In the genomic region with DNA sequence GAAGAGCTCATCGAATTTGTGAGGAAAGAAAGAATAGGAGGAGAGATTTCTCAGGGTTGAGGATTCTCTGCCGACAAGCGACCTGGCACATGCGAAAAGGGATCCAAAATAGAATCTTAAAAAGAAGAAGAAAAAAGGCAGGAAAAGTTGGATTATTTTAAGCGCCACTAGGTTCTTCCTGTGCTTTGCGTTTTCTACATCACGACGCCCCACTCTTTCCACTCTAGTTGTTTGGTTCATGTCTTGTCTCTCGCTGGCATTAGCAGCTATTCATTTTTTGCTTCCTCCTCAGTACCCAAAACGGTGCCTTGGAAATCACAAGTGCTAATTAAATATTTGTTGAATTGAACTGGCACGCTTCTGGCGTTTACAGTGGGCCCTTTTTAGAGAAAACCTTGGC, we compare ENCODE assay signal across 9 cellular contexts. TPM values are rescaled to one million over a fixed set of nuclear protein-coding genes. Genes with fewer than 3 reads are reported as not detected.
DNase-seq lines count a peak whose midpoint lies in the region; ATAC-seq and TF ChIP-seq lines count a peak whose summit lies in the region.
"Had no signal": no experiment of that assay in that cellular context is flagged by ENCODE, and none has a peak within 500 bp of the region (broad histone marks: within the 10 kb centered on the region; RNA-seq: fewer than 3 reads in every experiment).

No MANE protein-coding gene starts in this region.

- no peaks in the 10 kb centered on the region for H3K36me3 Mint-ChIP-seq in Caco-2 (ENCODE audit: insufficient read depth, unreplicated experiment)

- no peaks in the 10 kb centered on the region for H3K9me3 ChIP-seq in Caco-2
- H3K9me3 ChIP-seq in HCT116 (ENCODE audit: control insufficient read depth in 1 of 2, insufficient read depth in 1 of 2, low read depth in 1 of 2, low read length in 2 of 2) = no peaks in the 10 kb centered on the region
- H3K9me3 ChIP-seq in PC-9 (ENCODE audit: insufficient read depth, low read depth) = no peaks in the 10 kb centered on the region
- no peaks in the 10 kb centered on the region for H3K9me3 ChIP-seq in gastrocnemius medialis
- H3K9me3 ChIP-seq: mucosa of descending colon had no signal

- H3K27ac ChIP-seq in HCT116 (ENCODE audit: low read depth, low read length) = peak overlapping the region; percentile 71; the same call in 1 of the 2 replicates
- peak overlapping the region; percentile 59 for H3K27ac ChIP-seq in PC-9
- H3K27ac ChIP-seq in gastrocnemius medialis = peak overlapping the region; percentile 83 to 89 (median 86)

- H3K27ac Mint-ChIP-seq in Caco-2 (ENCODE audit: unreplicated experiment) = no peak overlapping the region

- H4K20me1 ChIP-seq in HCT116 (ENCODE audit: insufficient read depth) (no peaks in the 10 kb centered on the region), PC-9 (ENCODE audit: insufficient read depth) (no peaks in the 10 kb centered on the region)

- H3K27me3 Mint-ChIP-seq in Caco-2 (ENCODE audit: insufficient read depth, unreplicated experiment) = no peaks in the 10 kb centered on the region

- H3K4me3 ChIP-seq in Caco-2 (ENCODE audit: low read depth, low read length) (peak overlapping the region; percentile 85), HCT116 (replicated peaks in 1 of 2; ENCODE audit: low read depth in 1 of 2, low read length in 2 of 2) (peak overlapping the region; percentile 66 to 84), PC-9 (peak overlapping the region; percentile 77), fibroblast of villous mesenchyme (ENCODE audit: low read depth, low read length) (peak overlapping the region; percentile 88), gastrocnemius medialis (peak overlapping the region; percentile 64 to 95 (median 70))

- RAD21 ChIA-PET in HCT116 (lab: Charles Lee; ENCODE audit: low non-redundant PET in 1 of 2, low total read pairs in 2 of 2, uncharacterized antibody in 2 of 2, unreplicated experiment in 2 of 2) = interaction anchor here in 1 of 2 experiments (0.7 kb wide), 2 partner anchors 42 to 1991 kb away, joined by 3 read pairs; a partner anchor contains a TSS

- H2AFZ ChIP-seq in HCT116 (ENCODE audit: low read depth, low read length, poor library complexity, severe bottlenecking) (peak overlapping the region; percentile 91), PC-9 (peak overlapping the region; percentile 97)

- no peak overlapping the region for H3K4me3 Mint-ChIP-seq in Caco-2 (ENCODE audit: unreplicated experiment)

- peaks cover 4% of the 10 kb centered on the region; the same call in 1 of the 2 replicates for H3K4me1 ChIP-seq in Caco-2
- peaks cover 3 to 14% of the 10 kb centered on the region in 2 experiments for H3K4me1 ChIP-seq in HCT116 (ENCODE audit: control insufficient read depth in 1 of 2, insufficient read depth in 2 of 2, low read length in 2 of 2)
- H3K4me1 ChIP-seq in PC-9 (replicated peaks; ENCODE audit: insufficient read depth) = 0 out of 2 replicates have a peak, but pooled peaks cover 10% of the 10 kb centered on the region
- H3K4me1 ChIP-seq in gastrocnemius medialis = peaks cover 17 to 22% of the 10 kb centered on the region in 2 donors

- in situ Hi-C loops in gastrocnemius medialis (cut with MboI; ENCODE audit: low sequenced_read_pairs in 4 of 4) = no loop called here

- no peak for TF ChIP-seq POLR2A in HCT116 (IDR thresholded peaks at IDR 0.05; ENCODE audit: borderline replicate concordance, extremely low read depth, insufficient read depth, insufficient read length)
- TF ChIP-seq POLR2A in gastrocnemius medialis (IDR thresholded peaks at IDR 0.05) = no peak

- ATAC-seq in HCT116 = no peak
- ATAC-seq in gastrocnemius medialis = peak in 1 of 2 donors; percentile 14
- no peak for ATAC-seq in HG02938 (IDR thresholded peaks at IDR 0.05; ENCODE audit: unreplicated experiment)
- no peak for ATAC-seq in HG03565 (IDR thresholded peaks at IDR 0.05; ENCODE audit: unreplicated experiment)

- H3K9me2 ChIP-seq in HCT116 (ENCODE audit: insufficient read depth) (no peaks in the 10 kb centered on the region), PC-9 (ENCODE audit: insufficient read depth) (no peaks in the 10 kb centered on the region)

- intact Hi-C loops in Caco-2 (cut with micrococcal nuclease; ENCODE audit: unreplicated experiment) (loop anchor here (2.0 kb wide), 1 partner anchor 44 kb away; no protein-coding TSS in a partner anchor), HCT116 (cut with micrococcal nuclease) (no loop called here), PC-9 (cut with micrococcal nuclease; ENCODE audit: unreplicated experiment) (loop anchor here (5.0 kb wide), 1 partner anchor 44 kb away; no protein-coding TSS in a partner anchor), gastrocnemius medialis (cut with DNase I; ENCODE audit: low total_unique reads) (loop anchor here (2.0 to 5.0 kb wide), 5 partner anchors 58 to 659 kb away; a partner anchor contains a TSS)

- CTCF ChIA-PET in Caco-2 (lab: Charles Lee) = interaction anchor here (1.2 to 2.2 kb wide), 4 partner anchors 41 to 213 kb away, joined by 3 to 20 read pairs (median 6); no protein-coding TSS in a partner anchor
- CTCF ChIA-PET in HCT116 (lab: Charles Lee) = interaction anchor here (1.1 to 1.5 kb wide), 4 partner anchors 24 to 148 kb away, joined by 3 to 9 read pairs (median 4); no protein-coding TSS in a partner anchor
- CTCF ChIA-PET in PC-9 (lab: Charles Lee) = interaction anchor here (0.6 to 1.1 kb wide), 3 partner anchors 19 to 95 kb away, joined by 3 to 18 read pairs (median 6); no protein-coding TSS in a partner anchor

- DNase-seq in Caco-2 = no peak
- no peak for DNase-seq in HCT116 (ENCODE audit: low read depth, low spot score)
- DNase-seq in PC-9 = no peak
- no peak for DNase-seq in fibroblast of villous mesenchyme (ENCODE audit: low read depth)
- no peak for DNase-seq in gastrocnemius medialis
- no peak for DNase-seq in kidney tubule cell (ENCODE audit: low spot score)

- no peak for TF ChIP-seq RAD21 in HCT116 (IDR thresholded peaks at IDR 0.05; ENCODE audit: low read depth)

- H3K27me3 ChIP-seq in Caco-2 (replicated peaks; ENCODE audit: control insufficient read depth, insufficient read depth, low read length) = no peaks in the 10 kb centered on the region; the same call in 1 of the 2 replicates
- no peaks in the 10 kb centered on the region for H3K27me3 ChIP-seq in HCT116 (ENCODE audit: insufficient read depth, low read length)
- H3K27me3 ChIP-seq in PC-9 (ENCODE audit: insufficient read depth, low read depth) = no peaks in the 10 kb centered on the region
- no peaks in the 10 kb centered on the region for H3K27me3 ChIP-seq in gastrocnemius medialis

- peak overlapping the region; percentile 83 for H3K9ac ChIP-seq in HCT116 (ENCODE audit: low read length)

- peaks cover 12% of the 10 kb centered on the region for H3K4me1 Mint-ChIP-seq in Caco-2 (ENCODE audit: low read depth, unreplicated experiment)

- H3K36me3 ChIP-seq in Caco-2 (ENCODE audit: control insufficient read depth, insufficient read depth, low read length) = no peaks in the 10 kb centered on the region
- peaks cover 11 to 13% of the 10 kb centered on the region in 2 experiments for H3K36me3 ChIP-seq in HCT116 (ENCODE audit: control insufficient read depth in 1 of 2, insufficient read depth in 2 of 2, low read length in 2 of 2)
- 0 out of 2 replicates have a peak, but pooled peaks cover 9% of the 10 kb centered on the region for H3K36me3 ChIP-seq in PC-9 (ENCODE audit: low read depth)
- peaks cover 0 to 16% of the 10 kb centered on the region in 2 donors for H3K36me3 ChIP-seq in gastrocnemius medialis

- H3K79me2 ChIP-seq in HCT116 (ENCODE audit: insufficient read depth, low read length) = peaks cover 13% of the 10 kb centered on the region
- H3K79me2 ChIP-seq in PC-9 (ENCODE audit: low read depth) = peaks cover 10% of the 10 kb centered on the region; the same call in 1 of the 2 replicates

- TF ChIP-seq CTCF in Caco-2 (IDR thresholded peaks at IDR 0.05; ENCODE audit: insufficient read depth in 1 of 2, low read depth in 1 of 2, low read length in 1 of 2, severe bottlenecking in 1 of 2, unreplicated experiment in 1 of 2) = no peak
- no peak for TF ChIP-seq CTCF in HCT116 (IDR thresholded peaks at IDR 0.05 in 2 of 3, conservative IDR thresholded peaks at IDR 0.05 in 1 of 3; ENCODE audit: borderline replicate concordance in 1 of 3, insufficient read depth in 1 of 3, low read depth in 2 of 3, low read length in 2 of 3)
- no peak for TF ChIP-seq CTCF in PC-9 (conservative IDR thresholded peaks at IDR 0.05)
- no peak for TF ChIP-seq CTCF in fibroblast of villous mesenchyme (IDR thresholded peaks at IDR 0.05; ENCODE audit: insufficient read depth, low read depth, low read length)
- TF ChIP-seq CTCF in gastrocnemius medialis (IDR thresholded peaks at IDR 0.05 in 4 of 5, conservative IDR thresholded peaks at IDR 0.05 in 1 of 5) = no peak

- BruUV-seq in Caco-2 (replicated peaks; lab: Mats Ljungman, UMichigan) = no TSS peak
- no TSS peak for BruUV-seq in HCT116 (replicated peaks; lab: Mats Ljungman, UMichigan)
- BruUV-seq in PC-9 (replicated peaks; lab: Mats Ljungman, UMichigan) = no TSS peak

- no peaks in the 10 kb centered on the region for H3K9me3 Mint-ChIP-seq in Caco-2 (ENCODE audit: unreplicated experiment)

- H3F3A ChIP-seq in PC-9 (ENCODE audit: insufficient read depth, low read depth) = peaks cover 6% of the 10 kb centered on the region; the same call in 1 of the 2 replicates

- H3K4me2 ChIP-seq in HCT116 (ENCODE audit: low read length) (peak overlapping the region; percentile 76), PC-9 (peak overlapping the region; percentile 90)

- POLR2A ChIA-PET in Caco-2 (lab: Charles Lee) = interaction anchor here (1.4 kb wide), 1 partner anchor 113 kb away, joined by 11 read pairs; no protein-coding TSS in a partner anchor
- POLR2A ChIA-PET in HCT116 (lab: Charles Lee) = interaction anchor here (0.6 to 1.3 kb wide), 2 partner anchors 207 to 1615 kb away, joined by 4 read pairs; a partner anchor contains a TSS
- POLR2A ChIA-PET in PC-9 (lab: Charles Lee; ENCODE audit: unreplicated experiment) = interaction anchor here (0.5 to 0.6 kb wide), 3 partner anchors 20 to 100 kb away, joined by 3 to 7 read pairs (median 4); no protein-coding TSS in a partner anchor

TF ChIP-seq in HCT116, 20 proteins besides CTCF, POLR2A, EP300 and RAD21 (continues in another document):
- TF ChIP-seq TCF7L2 (IDR thresholded peaks at IDR 0.05; ENCODE audit: borderline replicate concordance, extremely low read depth, insufficient read depth, insufficient read length) = no peak
- no peak for TF ChIP-seq ELF1 (IDR thresholded peaks at IDR 0.05; ENCODE audit: borderline replicate concordance, low read depth)
- no peak for TF ChIP-seq CEBPB (IDR thresholded peaks at IDR 0.05; ENCODE audit: low read depth)
- TF ChIP-seq EZH2 (IDR thresholded peaks at IDR 0.05) = no peak
- no peak for TF ChIP-seq POLR2AphosphoS5 (IDR thresholded peaks at IDR 0.05; ENCODE audit: low read depth, low read length)

RNA-seq across cellular contexts. Expression of a gene that starts 0.7 kb away (rescaled TPM):
- 12.5 and 15.1 TPM in 2 replicates for total RNA-seq in Caco-2 (2022)
- total RNA-seq in HCT116 (2021; ENCODE audit: unreplicated experiment) = 21.9 TPM
- polyA plus RNA-seq in HCT116 (2012) = 3.3 and 4.4 TPM in 2 replicates
- total RNA-seq in PC-9 (2021) = 5.4 and 10.4 TPM in 2 replicates
- total RNA-seq in fibroblast of villous mesenchyme = 6.0 and 11.3 TPM in 2 replicates
- 10 to 100 TPM in 1 of 4 donors, 1 to 10 TPM in 3; 4.9 to 10.5 (median 5.5) TPM for total RNA-seq in gastrocnemius medialis

RNA-seq across cellular contexts. Expression of a gene that starts 54.7 kb away (rescaled TPM):
- total RNA-seq in Caco-2 (2022) = 0.48 and 1.1 TPM in 2 replicates
- not detected for total RNA-seq in HCT116 (2021; ENCODE audit: unreplicated experiment)
- polyA plus RNA-seq in HCT116 (2012) = not detected in 2 replicates
- not detected in 2 replicates for total RNA-seq in PC-9 (2021)
- not detected in 2 replicates for total RNA-seq in fibroblast of villous mesenchyme
- 10 to 100 TPM in 1 of 4 donors, under 1 TPM in 1, not detected in 2; 0.33 to 12.6 TPM for total RNA-seq in gastrocnemius medialis
